ENCODE assay signal across 10 cellular contexts in genomic region chr12:31363416-31363809, GRCh38. TPM values are rescaled to one million over a fixed set of nuclear protein-coding genes. Genes with fewer than 3 reads are reported as not detected.
A peak's percentile ranks its signal among the peaks of the same experiment; 100 is the strongest.
DNase-seq lines count a peak whose midpoint lies in the region; ATAC-seq and TF ChIP-seq lines count a peak whose summit lies in the region.
"Had no signal": no experiment of that assay in that cellular context is flagged by ENCODE, and none has a peak within 500 bp of the region (broad histone marks: within the 10 kb centered on the region; RNA-seq: fewer than 3 reads in every experiment).

No MANE protein-coding gene starts in this region.

- H3F3A ChIP-seq in neural progenitor cell (ENCODE audit: low read depth): peaks cover 58% of the 10 kb centered on the region

- H3K36me3 Mint-ChIP-seq in T-helper 17 cell (ENCODE audit: low read depth) (no peaks in the 10 kb centered on the region), neural progenitor cell (no peaks in the 10 kb centered on the region)

- no peaks in the 10 kb centered on the region for H3K9me3 ChIP-seq in T-helper 17 cell (ENCODE audit: control insufficient read depth, low read length, poor library complexity, severe bottlenecking)
- H3K9me3 ChIP-seq in neural progenitor cell (ENCODE audit: low read depth): no peaks in the 10 kb centered on the region
- H3K9me3 ChIP-seq: left lung had no signal

- no peaks in the 10 kb centered on the region for H3K9me3 Mint-ChIP-seq in neural progenitor cell

- peaks cover 45% of the 10 kb centered on the region for H3K4me1 ChIP-seq in neural progenitor cell

- H2AFZ ChIP-seq in neural progenitor cell (replicated peaks): no peak overlapping the region

- peaks cover 44% of the 10 kb centered on the region for H3K79me2 ChIP-seq in neural progenitor cell (ENCODE audit: low read depth)

- no peaks in the 10 kb centered on the region for H3K27me3 ChIP-seq in neural progenitor cell
- H3K27me3 ChIP-seq: left lung had no signal

- no peak for DNase-seq in T-helper 17 cell
- peak; percentile 25 for DNase-seq in neural progenitor cell (ENCODE audit: low spot score)
- DNase-seq in HPDE6-E6E7 (ENCODE audit: extremely low spot score): no peak
- DNase-seq in activated T-cell treated with anti-CD3 and anti-CD28 coated beads, Interleukin-2, amount 50 U/mL, for 1 hour: no peak
- no peak for DNase-seq in activated naive CD4-positive, alpha-beta T cell treated with Interleukin-2 at 50 U/mL for 16 hours
- no peak for DNase-seq in nucleus accumbens (lab: John Stamatoyannopoulos, UW)
- DNase-seq: left lung; stimulated activated naive CD4-positive, alpha-beta T cell treated with Interleukin-2 at 50 U/mL for 16 hours had no signal

- ATAC-seq in GM18868 (IDR thresholded peaks at IDR 0.05; ENCODE audit: unreplicated experiment): peak; percentile 27
- peak; percentile 2 for ATAC-seq in HG02759 (IDR thresholded peaks at IDR 0.05; ENCODE audit: unreplicated experiment)
- ATAC-seq in T-helper 17 cell: no peak

- no peaks in the 10 kb centered on the region for H3K36me3 ChIP-seq in neural progenitor cell
- H3K36me3 ChIP-seq: left lung had no signal

- H3K4me1 Mint-ChIP-seq in T-helper 17 cell (peaks cover 12% of the 10 kb centered on the region), neural progenitor cell (peaks cover 35% of the 10 kb centered on the region)

- peak overlapping the region; percentile 89 for H3K27ac ChIP-seq in neural progenitor cell
- H3K27ac ChIP-seq: left lung had no signal

- H4K20me1 ChIP-seq in neural progenitor cell (ENCODE audit: low read depth): no peaks in the 10 kb centered on the region

- TF ChIP-seq CTCF in neural progenitor cell (IDR thresholded peaks at IDR 0.05): no peak

- peak overlapping the region; percentile 73 for H3K4me2 ChIP-seq in neural progenitor cell

- H3K27ac Mint-ChIP-seq in T-helper 17 cell (peak overlapping the region; percentile 45), neural progenitor cell (peak overlapping the region; percentile 99)

- H3K27me3 Mint-ChIP-seq in T-helper 17 cell: peaks cover 20% of the 10 kb centered on the region
- H3K27me3 Mint-ChIP-seq in neural progenitor cell (ENCODE audit: insufficient read depth, low read depth): peaks cover 2% of the 10 kb centered on the region

- no peak overlapping the region for H3K4me3 ChIP-seq in neural progenitor cell
- H3K4me3 ChIP-seq: left lung had no signal

- H3K4me3 Mint-ChIP-seq in T-helper 17 cell (no peak overlapping the region), neural progenitor cell (peak overlapping the region; percentile 81)

- no peak overlapping the region for H3K9ac ChIP-seq in neural progenitor cell

RNA-seq across cellular contexts. Expression of gene SINHCAF, which starts 37.5 kb away (rescaled TPM):
- 10 to 100 TPM; 87.1 to 95.7 TPM for total RNA-seq in T-helper 17 cell
- 432 and 1,260 TPM in 2 replicates for total RNA-seq in neural progenitor cell (ENCODE audit: low replicate concordance)
